In the genomic region with DNA sequence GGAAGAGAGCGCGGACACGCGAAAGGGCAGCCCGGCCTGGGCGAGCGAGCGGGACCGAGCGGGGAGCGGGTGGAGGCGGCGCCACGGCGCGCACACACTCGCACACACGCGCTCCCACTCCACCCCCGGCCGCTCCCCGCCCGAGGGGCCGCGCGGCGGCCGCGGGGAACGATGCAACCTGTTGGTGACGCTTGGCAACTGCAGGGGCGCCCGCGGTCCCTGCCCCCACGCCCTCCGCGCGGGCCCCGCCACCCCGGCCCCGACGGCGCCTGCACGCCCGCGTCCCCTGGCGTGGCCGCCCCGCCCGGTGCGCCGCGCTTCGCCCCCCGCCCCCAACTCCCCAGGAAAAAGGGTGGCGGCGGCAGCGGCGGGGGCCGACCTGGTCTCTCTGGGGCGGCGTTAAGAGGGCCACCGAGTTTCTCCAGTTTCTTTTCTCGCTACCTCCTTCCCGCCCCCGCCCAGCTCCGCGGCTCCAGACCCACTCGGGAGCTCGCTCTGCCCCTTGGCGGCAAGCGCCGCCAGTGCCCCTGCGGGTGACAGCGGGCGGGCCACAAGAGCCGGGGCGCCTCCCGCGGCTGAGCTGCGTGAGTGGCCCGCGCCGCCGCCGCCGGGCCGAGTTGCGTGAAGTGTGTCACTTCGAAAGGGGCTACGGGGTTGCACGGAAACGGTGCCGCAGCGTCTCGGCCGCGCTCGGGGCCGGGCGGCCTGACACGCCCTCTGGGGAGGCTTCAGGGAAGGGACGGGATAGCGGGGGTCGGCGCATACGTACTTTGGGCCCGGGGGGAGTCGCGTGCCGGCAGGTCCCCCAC, we compare ENCODE assay signal across 8 cellular contexts. TPM values are rescaled to one million over a fixed set of nuclear protein-coding genes. Genes with fewer than 3 reads are reported as not detected.
A peak's percentile ranks its signal among the peaks of the same experiment; 100 is the strongest.
DNase-seq lines count a peak whose midpoint lies in the region; ATAC-seq and TF ChIP-seq lines count a peak whose summit lies in the region.

A gene (minus strand): TSS at position 80 of the 809 bp plus-strand sequence. CDS start 2,847 bp downstream, outside the sequence.

- 0 to 1% (median 0%) methylated on average over 4 to 111 of the region's 111 CpGs for WGBS in adrenal gland, 4 donors
- WGBS in psoas muscle, 3 donors = 0 to 1% (median 0%) methylated on average over 46 to 111 of the region's 111 CpGs
- under 1% methylated on average over 111 of the region's 111 CpGs for WGBS in urinary bladder

- H3K27me3 ChIP-seq in GM06990 (replicated peaks; ENCODE audit: control insufficient read depth, insufficient read depth, low read length) = no peaks in the 10 kb centered on the region
- no peaks in the 10 kb centered on the region for H3K27me3 ChIP-seq in adrenal gland
- no peaks in the 10 kb centered on the region for H3K27me3 ChIP-seq in psoas muscle (ENCODE audit: insufficient read depth in 3 of 3, low read length in 2 of 3)

- peak; percentile 77 to 85 for ATAC-seq in left cardiac atrium
- ATAC-seq in psoas muscle = peak; percentile 71 to 77 (median 75)

- no peak for TF ChIP-seq CTCF in GM06990 (IDR thresholded peaks at IDR 0.05; ENCODE audit: insufficient read depth, low read length, poor library complexity, severe bottlenecking)
- peak in 5 of 6 experiments; percentile 38 to 70 (median 55) for TF ChIP-seq CTCF in adrenal gland (IDR thresholded peaks at IDR 0.05)
- peak; percentile 74 for TF ChIP-seq CTCF in psoas muscle (IDR thresholded peaks at IDR 0.05)

- TF ChIP-seq POLR2A in adrenal gland (IDR thresholded peaks at IDR 0.05) = peak in 1 of 2 donors; percentile 52

- H3K36me3 ChIP-seq in GM06990 (ENCODE audit: control insufficient read depth, insufficient read depth, low read length) = peaks cover 8% of the 10 kb centered on the region
- peaks cover 0 to 4% of the 10 kb centered on the region in 2 donors for H3K36me3 ChIP-seq in adrenal gland (replicated peaks in 1 of 2)
- H3K36me3 ChIP-seq in psoas muscle (ENCODE audit: insufficient read depth in 1 of 2, low read depth in 1 of 2) = peaks cover 0 to 14% of the 10 kb centered on the region in 2 donors
- no peaks in the 10 kb centered on the region for H3K36me3 ChIP-seq in urinary bladder (ENCODE audit: insufficient read depth)

- intact Hi-C loops in adrenal gland (cut with DNase I) = loop anchor here in 1 of 2 donors (10.0 kb wide), 2 partner anchors 399 to 421 kb away; no protein-coding TSS in a partner anchor
- intact Hi-C loops in left cardiac atrium (cut with DNase I) = loop anchor here (5.0 to 10.0 kb wide), 5 partner anchors 202 to 479 kb away; no protein-coding TSS in a partner anchor
- intact Hi-C loops in psoas muscle (cut with DNase I) = loop anchor here (2.0 to 10.0 kb wide), 14 partner anchors 87 to 741 kb away; no protein-coding TSS in a partner anchor

- H3K27ac ChIP-seq in adrenal gland (peak within 1 kb of the TSS; percentile 75 to 97 (median 95)), psoas muscle (peak within 1 kb of the TSS; percentile 99), urinary bladder (ENCODE audit: low read depth) (peak within 1 kb of the TSS; percentile 98)

- H3K4me3 ChIP-seq in GM06990 (replicated peaks; ENCODE audit: low read depth, low read length) (peak within 1 kb of the TSS; percentile 94), adrenal gland (peak within 1 kb of the TSS; percentile 84 to 98 (median 92)), psoas muscle (peak within 1 kb of the TSS; percentile 93), urinary bladder (ENCODE audit: low read depth, low read length) (peak within 1 kb of the TSS; percentile 83)

- H3K9me3 ChIP-seq in adrenal gland (replicated peaks in 1 of 3) (no peaks in the 10 kb centered on the region), psoas muscle (no peaks in the 10 kb centered on the region)

- DNase-seq in GM06990 (ENCODE audit: extremely low read depth, insufficient read length) (peak; percentile 96), GOT3 (lab: John Stamatoyannopoulos, UW) (peak; percentile 87), LoVo (ENCODE audit: low spot score) (peak; percentile 90), T-helper 1 cell (peak; percentile 76 to 90 (median 83)), adrenal gland (peak; percentile 82 to 90 (median 84)), left cardiac atrium (peak; percentile 91), psoas muscle (peak; percentile 89 to 95)

- H3K4me1 ChIP-seq in adrenal gland (replicated peaks in 1 of 2) (peaks cover 8 to 20% of the 10 kb centered on the region in 2 donors), psoas muscle (peaks cover 5% of the 10 kb centered on the region), urinary bladder (ENCODE audit: insufficient read depth) (no peaks in the 10 kb centered on the region)

RNA-seq across cellular contexts. Expression of the gene that starts here (rescaled TPM):
- 10 to 100 TPM; 16.7 to 35.5 (median 31.1) TPM for total RNA-seq in adrenal gland
- polyA plus RNA-seq in adrenal gland = 10 to 100 TPM in 2 of 3 donors, 1 to 10 TPM in 1; 7.5 to 15.8 (median 10.2) TPM
- 10 to 100 TPM; 39.0 to 51.7 TPM for total RNA-seq in left cardiac atrium
- total RNA-seq in psoas muscle = 10 to 100 TPM; 55.8 to 89.7 (median 63.6) TPM
- 10 to 100 TPM; 16.5 to 34.5 (median 26.2) TPM for polyA plus RNA-seq in psoas muscle
- total RNA-seq in urinary bladder = 80.2 TPM
- polyA plus RNA-seq in urinary bladder = 29.2 TPM

Comparison
In these comparisons a context has a peak if more than half of its experiments do, and no peak if none do; other contexts are left out.
1. Peak in every context shown above with its lines: DNase-seq, ATAC-seq, H3K4me3 ChIP-seq and H3K27ac ChIP-seq.